ENCODE assay signal across 20 cellular contexts in the genomic region with DNA sequence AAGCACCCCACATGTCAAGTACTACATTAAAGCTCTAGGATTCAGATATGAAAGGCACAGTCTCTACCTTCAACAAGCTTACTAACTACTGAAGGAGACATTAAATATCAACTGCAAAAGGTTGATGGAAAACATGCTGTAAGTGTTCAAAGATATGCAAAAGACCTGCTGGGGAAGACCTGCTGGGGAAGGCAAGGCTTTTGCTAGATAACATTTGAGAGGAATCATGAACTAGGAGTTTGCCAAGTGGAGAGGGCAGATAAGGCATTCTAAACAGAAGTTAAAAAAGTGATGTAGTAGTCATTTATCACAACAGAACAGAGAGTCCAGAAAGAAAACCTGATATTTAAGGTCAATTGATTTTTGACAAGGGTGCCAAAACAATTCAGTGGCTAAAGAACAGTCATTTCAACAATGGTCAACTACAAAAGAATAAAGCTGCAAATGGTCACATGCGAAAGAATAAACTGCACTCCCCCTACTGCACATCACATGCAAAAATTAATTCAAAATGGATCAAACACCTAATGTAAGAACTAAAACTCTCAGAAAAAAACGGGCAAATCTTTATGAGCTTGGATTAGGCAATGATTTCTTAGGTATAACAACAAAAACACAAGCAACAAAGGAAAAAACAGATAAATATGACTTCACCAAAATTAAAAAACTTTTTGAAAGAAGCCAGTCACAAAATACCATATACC.
"Had no signal": no experiment of that assay in that cellular context is flagged by ENCODE, and none has a peak within 500 bp of the region (broad histone marks: within the 10 kb centered on the region; RNA-seq: fewer than 3 reads in every experiment).

No MANE protein-coding gene starts in this region.

- H3K27ac ChIP-seq: breast epithelium, esophagus muscularis mucosa, gastroesophageal sphincter, heart left ventricle, testis had no signal

- H3K9me3 ChIP-seq: breast epithelium, esophagus muscularis mucosa, gastroesophageal sphincter, heart left ventricle, testis had no signal

- H3K4me1 ChIP-seq: breast epithelium, esophagus muscularis mucosa, gastroesophageal sphincter, testis had no signal

- H3K27me3 Mint-ChIP-seq: activated CD8-positive, alpha-beta T cell treated with anti-CD3 and anti-CD28 coated beads for 36 hours; activated T-helper 17 cell treated with anti-CD3 and anti-CD28 coated beads, Interleukin-2, amount 50 U/mL, for 72 hours; type B pancreatic cell had no signal

- H3K27me3 ChIP-seq: breast epithelium, esophagus muscularis mucosa, gastroesophageal sphincter, heart left ventricle, testis had no signal

- FAIRE-seq: astrocyte had no signal

- ATAC-seq: activated CD8-positive, alpha-beta T cell treated with anti-CD3 and anti-CD28 coated beads for 36 hours; activated T-helper 17 cell treated with anti-CD3 and anti-CD28 coated beads, Interleukin-2, amount 50 U/mL, for 72 hours; gastroesophageal sphincter; sciatic nerve; stimulated activated effector memory CD8-positive, alpha-beta T cell treated with anti-CD3 and anti-CD28 coated beads, Interleukin-12 subunit alpha, Interleukin-12 subunit beta, amount 100 ng/mL, for 72 hours had no signal

- H3K27ac Mint-ChIP-seq: activated CD8-positive, alpha-beta T cell treated with anti-CD3 and anti-CD28 coated beads for 36 hours; activated T-helper 17 cell treated with anti-CD3 and anti-CD28 coated beads, Interleukin-2, amount 50 U/mL, for 72 hours; nephron progenitor cell; stimulated activated effector memory CD8-positive, alpha-beta T cell treated with anti-CD3 and anti-CD28 coated beads, Interleukin-12 subunit alpha, Interleukin-12 subunit beta, amount 100 ng/mL, for 72 hours; type B pancreatic cell had no signal

- H3K4me1 Mint-ChIP-seq: activated T-helper 17 cell treated with anti-CD3 and anti-CD28 coated beads, Interleukin-2, amount 50 U/mL, for 72 hours; nephron progenitor cell had no signal

- H3K9me3 Mint-ChIP-seq: activated CD8-positive, alpha-beta T cell treated with anti-CD3 and anti-CD28 coated beads for 36 hours; activated T-helper 17 cell treated with anti-CD3 and anti-CD28 coated beads, Interleukin-2, amount 50 U/mL, for 72 hours; nephron progenitor cell; stimulated activated effector memory CD8-positive, alpha-beta T cell treated with anti-CD3 and anti-CD28 coated beads, Interleukin-12 subunit alpha, Interleukin-12 subunit beta, amount 100 ng/mL, for 72 hours; type B pancreatic cell had no signal

- H3K36me3 ChIP-seq: breast epithelium had no signal

- H3K4me3 Mint-ChIP-seq: activated CD8-positive, alpha-beta T cell treated with anti-CD3 and anti-CD28 coated beads for 36 hours; activated T-helper 17 cell treated with anti-CD3 and anti-CD28 coated beads, Interleukin-2, amount 50 U/mL, for 72 hours; nephron progenitor cell; stimulated activated effector memory CD8-positive, alpha-beta T cell treated with anti-CD3 and anti-CD28 coated beads, Interleukin-12 subunit alpha, Interleukin-12 subunit beta, amount 100 ng/mL, for 72 hours; type B pancreatic cell had no signal

- H3K4me3 ChIP-seq: breast epithelium, esophagus muscularis mucosa, gastroesophageal sphincter, heart left ventricle, testis had no signal

- DNase-seq: activated CD4-positive, alpha-beta T cell treated with anti-CD3 and anti-CD28 coated beads for 48 hours; activated CD4-positive, CD25-positive, alpha-beta regulatory T cell; activated CD8-positive, alpha-beta T cell treated with anti-CD3 and anti-CD28 coated beads for 36 hours; activated naive CD4-positive, alpha-beta T cell; activated T-cell treated with anti-CD3 and anti-CD28 coated beads, Interleukin-2, amount 50 U/mL, for 1 hour; effector CD4-positive, alpha-beta T cell; heart left ventricle; midbrain; nephron progenitor cell; nucleus accumbens; stimulated activated CD4-positive, alpha-beta T cell treated with anti-CD3 and anti-CD28 coated beads, Interleukin-4, amount 100 ng/mL, for 24 hours; testis had no signal
